ENCODE assay signal across 1 cellular context in the genomic region with DNA sequence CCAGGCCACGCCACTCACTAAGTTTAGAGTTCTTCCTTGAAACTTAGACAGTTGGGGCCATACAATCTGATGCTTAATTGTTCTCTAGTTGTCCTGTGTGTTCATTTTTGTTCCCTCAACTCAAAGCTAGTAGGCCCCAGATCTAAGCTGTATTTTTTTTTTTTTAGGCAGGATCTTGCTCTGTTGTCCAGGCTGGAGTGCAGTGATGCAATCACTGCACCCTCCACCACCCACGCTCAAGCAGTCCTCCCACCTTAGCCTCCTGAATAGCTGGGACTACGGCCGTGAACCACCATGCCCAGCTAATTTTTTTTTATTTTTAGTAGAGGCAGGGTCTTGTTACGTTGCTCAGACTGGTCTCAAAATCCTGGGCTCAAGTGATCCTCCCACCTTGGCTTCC.
TF ChIP-seq lines count a peak whose summit lies in the region.

No MANE protein-coding gene starts in this region.

TF ChIP-seq in K562, 482 proteins besides CTCF, POLR2A, EP300 and RAD21:
- TF ChIP-seq ZNF121 (CRISPR knock-in tag; conservative IDR thresholded peaks at IDR 0.05) (peak; percentile 67), ZNF347 (CRISPR knock-in tag; IDR thresholded peaks at IDR 0.05; ENCODE audit: low read depth) (no peak), PTTG1 (tag; IDR thresholded peaks at IDR 0.05; ENCODE audit: low read depth) (no peak), CAMTA2 (CRISPR knock-in tag; conservative IDR thresholded peaks at IDR 0.05) (no peak), ATF3 (IDR thresholded peaks at IDR 0.05) (peak; percentile 30; the same call in 1 of the 2 replicates), ATF3 (CRISPR knock-in tag; conservative IDR thresholded peaks at IDR 0.05) (no peak)
